Comparison of ENCODE assay signal across 1 cellular context in the genomic region with DNA sequence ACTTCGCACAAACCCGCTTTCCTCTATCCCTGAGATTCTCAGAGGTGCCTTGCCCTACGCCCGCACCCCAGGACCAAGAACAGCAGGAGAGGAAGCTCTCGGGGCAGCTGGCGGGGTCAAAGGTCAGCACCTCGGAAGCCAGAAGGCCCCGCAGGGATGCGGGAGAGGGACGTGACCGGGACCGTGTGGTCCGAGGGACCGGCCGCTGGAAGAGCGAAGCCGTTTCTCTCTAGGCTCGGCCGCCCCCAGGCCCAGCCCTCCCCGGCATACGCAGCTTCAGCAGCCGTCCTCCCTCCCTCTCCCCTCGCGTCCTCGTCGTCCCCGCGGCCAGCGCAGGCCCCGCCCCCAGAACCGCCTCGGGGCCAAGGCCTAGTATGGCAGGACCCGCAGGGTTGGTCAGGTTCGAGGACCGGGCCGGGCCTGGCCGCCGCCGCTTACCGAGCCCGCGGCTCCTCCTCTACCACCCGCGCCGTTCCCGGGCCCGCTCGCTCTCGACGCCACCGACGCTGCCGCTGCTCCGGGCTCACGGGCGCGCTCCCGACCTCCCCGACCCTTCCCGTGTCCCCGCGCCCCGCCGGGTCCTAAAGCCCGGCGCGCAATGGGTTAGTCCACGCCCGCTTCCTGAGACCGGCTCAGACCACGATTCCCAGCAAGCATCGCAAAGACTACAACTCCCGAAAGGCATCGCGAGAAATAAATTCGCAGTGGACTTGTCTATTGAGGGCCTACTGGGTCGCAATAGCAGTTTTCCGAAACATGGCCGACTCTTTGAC.
TF ChIP-seq lines count a peak whose summit lies in the region.

A gene with protein sequence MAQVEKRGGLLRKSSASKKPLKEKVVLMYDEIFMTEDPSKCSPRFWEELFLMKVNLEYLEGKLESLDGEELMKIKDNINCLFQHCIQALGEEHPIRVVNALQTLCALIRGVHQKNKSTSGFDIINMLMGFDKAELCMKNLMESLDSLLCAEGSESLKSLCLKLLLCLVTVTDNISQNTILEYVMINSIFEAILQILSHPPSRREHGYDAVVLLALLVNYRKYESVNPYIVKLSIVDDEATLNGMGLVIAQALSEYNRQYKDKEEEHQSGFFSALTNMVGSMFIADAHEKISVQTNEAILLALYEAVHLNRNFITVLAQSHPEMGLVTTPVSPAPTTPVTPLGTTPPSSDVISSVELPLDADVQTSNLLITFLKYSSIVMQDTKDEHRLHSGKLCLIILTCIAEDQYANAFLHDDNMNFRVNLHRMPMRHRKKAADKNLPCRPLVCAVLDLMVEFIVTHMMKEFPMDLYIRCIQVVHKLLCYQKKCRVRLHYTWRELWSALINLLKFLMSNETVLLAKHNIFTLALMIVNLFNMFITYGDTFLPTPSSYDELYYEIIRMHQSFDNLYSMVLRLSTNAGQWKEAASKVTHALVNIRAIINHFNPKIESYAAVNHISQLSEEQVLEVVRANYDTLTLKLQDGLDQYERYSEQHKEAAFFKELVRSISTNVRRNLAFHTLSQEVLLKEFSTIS (minus strand): TSS at position 527 of the 773 bp plus-strand sequence. CDS start 16,059 bp downstream, outside the sequence.

TF ChIP-seq in HepG2, 621 proteins besides CTCF, POLR2A, EP300 and RAD21 (continued from another document and continues in another):
- TF ChIP-seq, protein P1, sequence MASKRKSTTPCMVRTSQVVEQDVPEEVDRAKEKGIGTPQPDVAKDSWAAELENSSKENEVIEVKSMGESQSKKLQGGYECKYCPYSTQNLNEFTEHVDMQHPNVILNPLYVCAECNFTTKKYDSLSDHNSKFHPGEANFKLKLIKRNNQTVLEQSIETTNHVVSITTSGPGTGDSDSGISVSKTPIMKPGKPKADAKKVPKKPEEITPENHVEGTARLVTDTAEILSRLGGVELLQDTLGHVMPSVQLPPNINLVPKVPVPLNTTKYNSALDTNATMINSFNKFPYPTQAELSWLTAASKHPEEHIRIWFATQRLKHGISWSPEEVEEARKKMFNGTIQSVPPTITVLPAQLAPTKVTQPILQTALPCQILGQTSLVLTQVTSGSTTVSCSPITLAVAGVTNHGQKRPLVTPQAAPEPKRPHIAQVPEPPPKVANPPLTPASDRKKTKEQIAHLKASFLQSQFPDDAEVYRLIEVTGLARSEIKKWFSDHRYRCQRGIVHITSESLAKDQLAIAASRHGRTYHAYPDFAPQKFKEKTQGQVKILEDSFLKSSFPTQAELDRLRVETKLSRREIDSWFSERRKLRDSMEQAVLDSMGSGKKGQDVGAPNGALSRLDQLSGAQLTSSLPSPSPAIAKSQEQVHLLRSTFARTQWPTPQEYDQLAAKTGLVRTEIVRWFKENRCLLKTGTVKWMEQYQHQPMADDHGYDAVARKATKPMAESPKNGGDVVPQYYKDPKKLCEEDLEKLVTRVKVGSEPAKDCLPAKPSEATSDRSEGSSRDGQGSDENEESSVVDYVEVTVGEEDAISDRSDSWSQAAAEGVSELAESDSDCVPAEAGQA (IDR thresholded peaks at IDR 0.05; ENCODE audit: low read depth): no peak; the same call in 1 of the 2 replicates
- TF ChIP-seq, protein P1 (CRISPR knock-in tag; IDR thresholded peaks at IDR 0.05; ENCODE audit: borderline replicate concordance): peak; percentile 72; the same call in 1 of the 2 replicates
- no peak for TF ChIP-seq HNRNPUL1 (IDR thresholded peaks at IDR 0.05; ENCODE audit: low read depth, low read length)
- TF ChIP-seq, protein P2, sequence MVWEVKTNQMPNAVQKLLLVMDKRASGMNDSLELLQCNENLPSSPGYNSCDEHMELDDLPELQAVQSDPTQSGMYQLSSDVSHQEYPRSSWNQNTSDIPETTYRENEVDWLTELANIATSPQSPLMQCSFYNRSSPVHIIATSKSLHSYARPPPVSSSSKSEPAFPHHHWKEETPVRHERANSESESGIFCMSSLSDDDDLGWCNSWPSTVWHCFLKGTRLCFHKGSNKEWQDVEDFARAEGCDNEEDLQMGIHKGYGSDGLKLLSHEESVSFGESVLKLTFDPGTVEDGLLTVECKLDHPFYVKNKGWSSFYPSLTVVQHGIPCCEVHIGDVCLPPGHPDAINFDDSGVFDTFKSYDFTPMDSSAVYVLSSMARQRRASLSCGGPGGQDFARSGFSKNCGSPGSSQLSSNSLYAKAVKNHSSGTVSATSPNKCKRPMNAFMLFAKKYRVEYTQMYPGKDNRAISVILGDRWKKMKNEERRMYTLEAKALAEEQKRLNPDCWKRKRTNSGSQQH (CRISPR knock-in tag; IDR thresholded peaks at IDR 0.05; ENCODE audit: low read depth): peak; percentile 92; the same call in 1 of the 2 replicates
- peak; percentile 92 for TF ChIP-seq RFXAP (CRISPR knock-in tag; IDR thresholded peaks at IDR 0.05; ENCODE audit: borderline replicate concordance)
- no peak for TF ChIP-seq KAT2B (IDR thresholded peaks at IDR 0.05; ENCODE audit: borderline replicate concordance, low read depth, low read length)
- TF ChIP-seq ATM (IDR thresholded peaks at IDR 0.05; ENCODE audit: borderline replicate concordance): no peak
- TF ChIP-seq SIX4 (CRISPR knock-in tag; IDR thresholded peaks at IDR 0.05): peak; percentile 43; the same call in 1 of the 2 replicates
- no peak; the same call in none of the 2 replicates for TF ChIP-seq KAT8 (CRISPR knock-in tag; IDR thresholded peaks at IDR 0.05)
- TF ChIP-seq TRIM24 (CRISPR knock-in tag; IDR thresholded peaks at IDR 0.05): no peak
- TF ChIP-seq ISX (CRISPR knock-in tag; conservative IDR thresholded peaks at IDR 0.05): 0 out of 2 replicates have a peak, but pooled peaks have one; percentile 57
- TF ChIP-seq SMC3 (IDR thresholded peaks at IDR 0.05; ENCODE audit: low read length): no peak
- peak; percentile 81; the same call in 1 of the 2 replicates for TF ChIP-seq ZNF558 (CRISPR knock-in tag; IDR thresholded peaks at IDR 0.05; ENCODE audit: borderline replicate concordance)
- TF ChIP-seq, protein P3, sequence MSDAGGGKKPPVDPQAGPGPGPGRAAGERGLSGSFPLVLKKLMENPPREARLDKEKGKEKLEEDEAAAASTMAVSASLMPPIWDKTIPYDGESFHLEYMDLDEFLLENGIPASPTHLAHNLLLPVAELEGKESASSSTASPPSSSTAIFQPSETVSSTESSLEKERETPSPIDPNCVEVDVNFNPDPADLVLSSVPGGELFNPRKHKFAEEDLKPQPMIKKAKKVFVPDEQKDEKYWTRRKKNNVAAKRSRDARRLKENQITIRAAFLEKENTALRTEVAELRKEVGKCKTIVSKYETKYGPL (CRISPR knock-in tag; IDR thresholded peaks at IDR 0.05): peak; percentile 64; the same call in 1 of the 2 replicates
- peak; percentile 62; the same call in 1 of the 2 replicates for TF ChIP-seq ZNF121 (CRISPR knock-in tag; IDR thresholded peaks at IDR 0.05)
- TF ChIP-seq, protein P4, sequence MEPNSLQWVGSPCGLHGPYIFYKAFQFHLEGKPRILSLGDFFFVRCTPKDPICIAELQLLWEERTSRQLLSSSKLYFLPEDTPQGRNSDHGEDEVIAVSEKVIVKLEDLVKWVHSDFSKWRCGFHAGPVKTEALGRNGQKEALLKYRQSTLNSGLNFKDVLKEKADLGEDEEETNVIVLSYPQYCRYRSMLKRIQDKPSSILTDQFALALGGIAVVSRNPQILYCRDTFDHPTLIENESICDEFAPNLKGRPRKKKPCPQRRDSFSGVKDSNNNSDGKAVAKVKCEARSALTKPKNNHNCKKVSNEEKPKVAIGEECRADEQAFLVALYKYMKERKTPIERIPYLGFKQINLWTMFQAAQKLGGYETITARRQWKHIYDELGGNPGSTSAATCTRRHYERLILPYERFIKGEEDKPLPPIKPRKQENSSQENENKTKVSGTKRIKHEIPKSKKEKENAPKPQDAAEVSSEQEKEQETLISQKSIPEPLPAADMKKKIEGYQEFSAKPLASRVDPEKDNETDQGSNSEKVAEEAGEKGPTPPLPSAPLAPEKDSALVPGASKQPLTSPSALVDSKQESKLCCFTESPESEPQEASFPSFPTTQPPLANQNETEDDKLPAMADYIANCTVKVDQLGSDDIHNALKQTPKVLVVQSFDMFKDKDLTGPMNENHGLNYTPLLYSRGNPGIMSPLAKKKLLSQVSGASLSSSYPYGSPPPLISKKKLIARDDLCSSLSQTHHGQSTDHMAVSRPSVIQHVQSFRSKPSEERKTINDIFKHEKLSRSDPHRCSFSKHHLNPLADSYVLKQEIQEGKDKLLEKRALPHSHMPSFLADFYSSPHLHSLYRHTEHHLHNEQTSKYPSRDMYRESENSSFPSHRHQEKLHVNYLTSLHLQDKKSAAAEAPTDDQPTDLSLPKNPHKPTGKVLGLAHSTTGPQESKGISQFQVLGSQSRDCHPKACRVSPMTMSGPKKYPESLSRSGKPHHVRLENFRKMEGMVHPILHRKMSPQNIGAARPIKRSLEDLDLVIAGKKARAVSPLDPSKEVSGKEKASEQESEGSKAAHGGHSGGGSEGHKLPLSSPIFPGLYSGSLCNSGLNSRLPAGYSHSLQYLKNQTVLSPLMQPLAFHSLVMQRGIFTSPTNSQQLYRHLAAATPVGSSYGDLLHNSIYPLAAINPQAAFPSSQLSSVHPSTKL (CRISPR knock-in tag; IDR thresholded peaks at IDR 0.05): peak; percentile 63; the same call in 1 of the 2 replicates
- TF ChIP-seq ZNF616 (CRISPR knock-in tag; IDR thresholded peaks at IDR 0.05; ENCODE audit: low read depth): peak; percentile 87; the same call in 1 of the 2 replicates
- peak; percentile 86 for TF ChIP-seq HOXD1 (CRISPR knock-in tag; IDR thresholded peaks at IDR 0.05)
- TF ChIP-seq PHB2 (IDR thresholded peaks at IDR 0.05; ENCODE audit: partially characterized antibody): no peak
- TF ChIP-seq ZNF101 (CRISPR knock-in tag; IDR thresholded peaks at IDR 0.05; ENCODE audit: borderline replicate concordance, low read depth): no peak
- TF ChIP-seq ZNF577 (CRISPR knock-in tag; IDR thresholded peaks at IDR 0.05; ENCODE audit: borderline replicate concordance, low read depth): no peak
- no peak for TF ChIP-seq MLLT10 (CRISPR knock-in tag; IDR thresholded peaks at IDR 0.05)
- TF ChIP-seq, protein P5, sequence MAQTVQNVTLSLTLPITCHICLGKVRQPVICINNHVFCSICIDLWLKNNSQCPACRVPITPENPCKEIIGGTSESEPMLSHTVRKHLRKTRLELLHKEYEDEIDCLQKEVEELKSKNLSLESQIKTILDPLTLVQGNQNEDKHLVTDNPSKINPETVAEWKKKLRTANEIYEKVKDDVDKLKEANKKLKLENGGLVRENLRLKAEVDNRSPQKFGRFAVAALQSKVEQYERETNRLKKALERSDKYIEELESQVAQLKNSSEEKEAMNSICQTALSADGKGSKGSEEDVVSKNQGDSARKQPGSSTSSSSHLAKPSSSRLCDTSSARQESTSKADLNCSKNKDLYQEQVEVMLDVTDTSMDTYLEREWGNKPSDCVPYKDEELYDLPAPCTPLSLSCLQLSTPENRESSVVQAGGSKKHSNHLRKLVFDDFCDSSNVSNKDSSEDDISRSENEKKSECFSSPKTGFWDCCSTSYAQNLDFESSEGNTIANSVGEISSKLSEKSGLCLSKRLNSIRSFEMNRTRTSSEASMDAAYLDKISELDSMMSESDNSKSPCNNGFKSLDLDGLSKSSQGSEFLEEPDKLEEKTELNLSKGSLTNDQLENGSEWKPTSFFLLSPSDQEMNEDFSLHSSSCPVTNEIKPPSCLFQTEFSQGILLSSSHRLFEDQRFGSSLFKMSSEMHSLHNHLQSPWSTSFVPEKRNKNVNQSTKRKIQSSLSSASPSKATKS (CRISPR knock-in tag; IDR thresholded peaks at IDR 0.05): no peak
- no peak for TF ChIP-seq ZNF207 (IDR thresholded peaks at IDR 0.05; ENCODE audit: borderline replicate concordance)
- peak; percentile 60; the same call in 1 of the 2 replicates for TF ChIP-seq ATF1 (CRISPR knock-in tag; IDR thresholded peaks at IDR 0.05)
- no peak for TF ChIP-seq ZNF569 (CRISPR knock-in tag; IDR thresholded peaks at IDR 0.05; ENCODE audit: borderline replicate concordance)
- TF ChIP-seq ZNF501 (CRISPR knock-in tag; IDR thresholded peaks at IDR 0.05): peak; percentile 99
- peak; percentile 94 for TF ChIP-seq ZFP82 (CRISPR knock-in tag; IDR thresholded peaks at IDR 0.05; ENCODE audit: borderline replicate concordance)
- TF ChIP-seq REPIN1 (CRISPR knock-in tag; IDR thresholded peaks at IDR 0.05; ENCODE audit: borderline replicate concordance, low read depth): peak; percentile 90; the same call in 1 of the 2 replicates
- no peak for TF ChIP-seq SYNCRIP (IDR thresholded peaks at IDR 0.05; ENCODE audit: insufficient read depth, low read depth, low read length)
- TF ChIP-seq RBM22 (optimal IDR thresholded peaks at IDR 0.05; ENCODE audit: low read length): no peak
- peak; percentile 84; the same call in 1 of the 2 replicates for TF ChIP-seq ZBTB42 (CRISPR knock-in tag; IDR thresholded peaks at IDR 0.05)
- 0 out of 2 replicates have a peak, but pooled peaks have one; percentile 81 for TF ChIP-seq ZNF329 (CRISPR knock-in tag; IDR thresholded peaks at IDR 0.05; ENCODE audit: low read depth)
- 0 out of 2 replicates have a peak, but pooled peaks have one; percentile 32 for TF ChIP-seq GATAD2A (CRISPR knock-in tag; IDR thresholded peaks at IDR 0.05)
- peak; percentile 66 for TF ChIP-seq FOXA3 (CRISPR knock-in tag; IDR thresholded peaks at IDR 0.05)
- no peak for TF ChIP-seq ZBTB1 (CRISPR knock-in tag; IDR thresholded peaks at IDR 0.05; ENCODE audit: borderline replicate concordance)
- TF ChIP-seq, protein P6, sequence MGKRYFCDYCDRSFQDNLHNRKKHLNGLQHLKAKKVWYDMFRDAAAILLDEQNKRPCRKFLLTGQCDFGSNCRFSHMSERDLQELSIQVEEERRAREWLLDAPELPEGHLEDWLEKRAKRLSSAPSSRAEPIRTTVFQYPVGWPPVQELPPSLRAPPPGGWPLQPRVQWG (CRISPR knock-in tag; IDR thresholded peaks at IDR 0.05; ENCODE audit: borderline replicate concordance, low read depth): no peak
- TF ChIP-seq ZNF605 (CRISPR knock-in tag; IDR thresholded peaks at IDR 0.05): peak; percentile 77; the same call in 1 of the 2 replicates
